In the genomic region with DNA sequence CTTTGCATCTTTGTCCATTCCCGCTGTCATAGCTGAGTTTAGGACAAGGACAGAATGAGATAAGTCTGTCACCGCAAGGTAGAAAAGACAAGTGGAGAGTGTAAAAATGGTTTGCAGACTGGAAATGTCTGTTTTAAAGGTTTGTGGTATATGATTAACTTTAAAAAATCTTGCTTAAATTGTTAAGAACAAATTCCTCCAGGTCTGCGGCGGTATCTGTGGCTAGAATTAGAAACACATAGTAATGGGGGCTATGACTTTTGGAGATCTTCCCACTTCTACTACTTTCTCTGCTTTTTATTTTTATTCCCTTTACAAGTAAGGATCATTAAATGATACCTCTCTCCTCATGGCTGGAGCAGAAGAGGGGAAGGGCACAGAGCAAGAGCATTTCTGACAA, we compare ENCODE assay signal across 2 cellular contexts.
TF ChIP-seq lines count a peak whose summit lies in the region.

No MANE protein-coding gene starts in this region.

TF ChIP-seq in endothelial cell of umbilical vein, 7 proteins besides CTCF, POLR2A, EP300 and RAD21 (continued from another document):
- TF ChIP-seq POLR2AphosphoS5 (IDR thresholded peaks at IDR 0.05; ENCODE audit: insufficient read depth, low read depth, low read length) (no peak), MYC (IDR thresholded peaks at IDR 0.05; ENCODE audit: low read depth, low read length) (no peak)

TF ChIP-seq in SK-N-SH treated with all-trans-retinoic acid at 6 μM for 48 hours, 23 proteins besides CTCF, POLR2A, EP300 and RAD21:
- TF ChIP-seq, protein P1, sequence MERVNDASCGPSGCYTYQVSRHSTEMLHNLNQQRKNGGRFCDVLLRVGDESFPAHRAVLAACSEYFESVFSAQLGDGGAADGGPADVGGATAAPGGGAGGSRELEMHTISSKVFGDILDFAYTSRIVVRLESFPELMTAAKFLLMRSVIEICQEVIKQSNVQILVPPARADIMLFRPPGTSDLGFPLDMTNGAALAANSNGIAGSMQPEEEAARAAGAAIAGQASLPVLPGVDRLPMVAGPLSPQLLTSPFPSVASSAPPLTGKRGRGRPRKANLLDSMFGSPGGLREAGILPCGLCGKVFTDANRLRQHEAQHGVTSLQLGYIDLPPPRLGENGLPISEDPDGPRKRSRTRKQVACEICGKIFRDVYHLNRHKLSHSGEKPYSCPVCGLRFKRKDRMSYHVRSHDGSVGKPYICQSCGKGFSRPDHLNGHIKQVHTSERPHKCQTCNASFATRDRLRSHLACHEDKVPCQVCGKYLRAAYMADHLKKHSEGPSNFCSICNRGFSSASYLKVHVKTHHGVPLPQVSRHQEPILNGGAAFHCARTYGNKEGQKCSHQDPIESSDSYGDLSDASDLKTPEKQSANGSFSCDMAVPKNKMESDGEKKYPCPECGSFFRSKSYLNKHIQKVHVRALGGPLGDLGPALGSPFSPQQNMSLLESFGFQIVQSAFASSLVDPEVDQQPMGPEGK (CRISPR knock-in tag; IDR thresholded peaks at IDR 0.05; ENCODE audit: borderline replicate concordance) = no peak
- no peak for TF ChIP-seq ZFP30 (CRISPR knock-in tag; IDR thresholded peaks at IDR 0.05)
- TF ChIP-seq ARNTL (CRISPR knock-in tag; IDR thresholded peaks at IDR 0.05; ENCODE audit: borderline replicate concordance, low read depth) = no peak
- TF ChIP-seq TCF4 (CRISPR knock-in tag; IDR thresholded peaks at IDR 0.05; ENCODE audit: borderline replicate concordance) = no peak
